1 cellular context compared by ENCODE assay signal in genomic region chr18:33937270-33937816, GRCh38.
TF ChIP-seq lines count a peak whose summit lies in the region.

No MANE protein-coding gene starts in this region.

TF ChIP-seq in GM12878, 131 proteins besides CTCF, POLR2A, EP300 and RAD21 (continued from another document):
- TF ChIP-seq USF2 (IDR thresholded peaks at IDR 0.05; ENCODE audit: borderline replicate concordance, low read depth, low read length) (no peak), ZBTB4 (CRISPR knock-in tag; IDR thresholded peaks at IDR 0.05) (no peak), JUNB (IDR thresholded peaks at IDR 0.05) (no peak)
